9 cellular contexts compared by ENCODE assay signal in genomic region chr19:5691930-5692784, GRCh38. TPM values are rescaled to one million over a fixed set of nuclear protein-coding genes. Genes with fewer than 3 reads are reported as not detected.
A peak's percentile ranks its signal among the peaks of the same experiment; 100 is the strongest.
DNase-seq lines count a peak whose midpoint lies in the region; FAIRE-seq and TF ChIP-seq lines count a peak whose summit lies in the region.
"Had no signal": no experiment of that assay in that cellular context is flagged by ENCODE, and none has a peak within 500 bp of the region (broad histone marks: within the 10 kb centered on the region; RNA-seq: fewer than 3 reads in every experiment).

No MANE protein-coding gene starts in this region.

- H3K9me3 ChIP-seq in skeletal muscle tissue (ENCODE audit: control insufficient read depth in 3 of 3, low read length in 3 of 3) = no peaks in the 10 kb centered on the region

- peaks cover 44 to 48% (median 45%) of the 10 kb centered on the region in 3 donors for H3K36me3 ChIP-seq in skeletal muscle tissue (ENCODE audit: control insufficient read depth in 3 of 3, insufficient read depth in 3 of 3, low read length in 3 of 3)

- CTCF ChIA-PET in RWPE1 (lab: Yijun Ruan, JAX) = interaction anchor here (0.6 kb wide), 1 partner anchor 207 kb away, joined by 8 read pairs; no protein-coding TSS in a partner anchor

- POLR2A ChIA-PET in RWPE1 (lab: Yijun Ruan, JAX; ENCODE audit: low non-redundant PET) = interaction anchor here (0.5 kb wide), 1 partner anchor 26 kb away, joined by 4 read pairs; no protein-coding TSS in a partner anchor

- H3K9ac ChIP-seq in skeletal muscle tissue (ENCODE audit: low read depth in 1 of 3, low read length in 3 of 3) = peak overlapping the region; percentile 65 to 91 (median 90)

- no peak for DNase-seq in GM12864 (ENCODE audit: low read depth)
- no peak for DNase-seq in RWPE1 (ENCODE audit: low spot score)
- peak; percentile 21 for DNase-seq in epithelial cell of esophagus (ENCODE audit: low read depth)
- DNase-seq in DMS53 treated with DMSO at 0.1 percent for 48 hours (lab: John Stamatoyannopoulos, UW; ENCODE audit: unreplicated experiment) = no peak
- DNase-seq in NCI-H187 (lab: John Stamatoyannopoulos, UW) = no peak
- no peak for DNase-seq in D721Med (ENCODE audit: insufficient read length, low spot score)
- DNase-seq in activated effector memory CD4-positive, alpha-beta T cell treated with anti-CD3 and anti-CD28 coated beads, Interleukin-2, amount 50 U/mL, for 16 hours = no peak

- no peaks in the 10 kb centered on the region for H3K27me3 ChIP-seq in skeletal muscle tissue (ENCODE audit: control insufficient read depth in 3 of 3, insufficient read depth in 3 of 3, low read length in 3 of 3)

- H3K4me3 ChIP-seq in GM12864 (ENCODE audit: low read depth, low read length) (peak overlapping the region; percentile 88), epithelial cell of esophagus (ENCODE audit: low read length) (peak overlapping the region; percentile 98), skeletal muscle tissue (ENCODE audit: low read length in 3 of 3) (no peak overlapping the region)

- peaks cover 22 to 39% (median 27%) of the 10 kb centered on the region in 3 donors for H3K4me1 ChIP-seq in skeletal muscle tissue (ENCODE audit: control insufficient read depth in 3 of 3, insufficient read depth in 3 of 3, low read length in 3 of 3)

- no peak for FAIRE-seq in D721Med (lab: Jason Lieb, UNC)

- H3K27ac ChIP-seq in RWPE1 = peak overlapping the region; percentile 94
- H3K27ac ChIP-seq in skeletal muscle tissue (ENCODE audit: low read depth, low read length) = no peak overlapping the region

- TF ChIP-seq CTCF in GM12864 (IDR thresholded peaks at IDR 0.05; ENCODE audit: low read depth, low read length, missing control alignments) (no peak), RWPE1 (conservative IDR thresholded peaks at IDR 0.05; ENCODE audit: low read depth) (no peak), epithelial cell of esophagus (IDR thresholded peaks at IDR 0.05; ENCODE audit: insufficient read depth, low read depth, low read length, missing control alignments) (no peak), D721Med (IDR thresholded peaks at IDR 0.05; ENCODE audit: insufficient read depth, missing control alignments) (no peak)

RNA-seq across cellular contexts. Expression of gene RPL36, which starts 2.1 kb away (rescaled TPM):
- total RNA-seq in skeletal muscle tissue = 634 TPM

RNA-seq across cellular contexts. Expression of gene HSD11B1L, which starts 11.3 kb away (rescaled TPM):
- total RNA-seq in skeletal muscle tissue = 4.7 TPM

RNA-seq across cellular contexts. Expression of gene MICOS13, which starts 11.8 kb away (rescaled TPM):
- 43.3 TPM for total RNA-seq in skeletal muscle tissue

RNA-seq across cellular contexts. Expression of gene LONP1, which starts 27.8 kb away (rescaled TPM):
- 37.1 TPM for total RNA-seq in skeletal muscle tissue

RNA-seq across cellular contexts. Expression of gene CATSPERD, which starts 28.3 kb away (rescaled TPM):
- total RNA-seq in skeletal muscle tissue = not detected
- total RNA-seq: pulmonary artery endothelial cell had no signal

Comparison
In these comparisons a context has a peak if more than half of its experiments do, and no peak if none do; other contexts are left out.
1. H3K4me3 ChIP-seq: peak in GM12864 (single experiment) and epithelial cell of esophagus (single experiment); none in skeletal muscle tissue (0 of 3).